21 cellular contexts compared by ENCODE assay signal in the genomic region with DNA sequence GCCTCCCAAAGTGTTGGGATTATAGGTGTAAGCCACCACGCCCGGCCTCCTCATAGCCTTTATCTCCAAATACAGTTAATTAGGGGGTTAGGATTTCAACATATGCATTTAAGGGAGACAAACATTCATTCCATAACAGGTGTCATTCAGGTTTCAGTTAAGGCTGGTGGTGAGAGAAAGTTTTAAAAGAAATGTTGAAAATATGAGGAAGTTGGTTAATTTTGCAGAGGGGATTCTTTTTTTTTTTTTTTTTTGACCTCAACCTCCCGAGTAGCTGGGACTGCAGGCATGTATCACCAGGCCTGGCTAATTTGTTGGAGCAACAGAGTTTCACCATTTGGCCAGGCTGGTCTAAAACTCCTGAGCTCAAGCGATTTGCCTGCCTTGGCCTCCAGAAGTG.
"Had no signal": no experiment of that assay in that cellular context is flagged by ENCODE, and none has a peak within 500 bp of the region (broad histone marks: within the 10 kb centered on the region; RNA-seq: fewer than 3 reads in every experiment).

No MANE protein-coding gene starts in this region.

- DNase-seq: activated B cell treated with CpG ODN at 0.5 μM for 24 hours; activated CD4-positive, alpha-beta T cell treated with anti-CD3 and anti-CD28 coated beads for 48 hours; activated CD4-positive, alpha-beta T cell treated with anti-CD3 and anti-CD28 coated beads, Interleukin-2, amount 50 U/mL, for 1 hour; activated CD4-positive, alpha-beta T cell treated with anti-CD3 and anti-CD28 coated beads, Interleukin-2, amount 50 U/mL, for 48 hours; activated CD8-positive, alpha-beta memory T cell treated with anti-CD3 and anti-CD28 coated beads for 24 hours; activated CD8-positive, alpha-beta T cell treated with anti-CD3 and anti-CD28 coated beads for 36 hours; activated gamma-delta T cell; activated naive CD4-positive, alpha-beta T cell; activated naive CD4-positive, alpha-beta T cell treated with anti-CD3 and anti-CD28 coated beads, Interleukin-2, amount 10 ng/mL, durations not matched to agents 7 days and 5 days; activated naive CD8-positive, alpha-beta T cell treated with anti-CD3 and anti-CD28 coated beads, Interleukin-2, amount 10 ng/mL, durations not matched to agents 7 days and 5 days; activated T-cell treated with anti-CD3 and anti-CD28 coated beads, Interleukin-2, amount 50 U/mL, for 1 hour; activated T-cell treated with anti-CD3 and anti-CD28 coated beads, Interleukin-2, amount 50 U/mL, for 48 hours; central memory CD4-positive, alpha-beta T cell; cerebellar nuclear complex; colonic mucosa; effector CD8-positive, alpha-beta T cell; esophagus squamous epithelium; foreskin melanocyte; heart right ventricle; T1000; WERI-Rb-1 had no signal
